26 cellular contexts compared by ENCODE assay signal in the genomic region with DNA sequence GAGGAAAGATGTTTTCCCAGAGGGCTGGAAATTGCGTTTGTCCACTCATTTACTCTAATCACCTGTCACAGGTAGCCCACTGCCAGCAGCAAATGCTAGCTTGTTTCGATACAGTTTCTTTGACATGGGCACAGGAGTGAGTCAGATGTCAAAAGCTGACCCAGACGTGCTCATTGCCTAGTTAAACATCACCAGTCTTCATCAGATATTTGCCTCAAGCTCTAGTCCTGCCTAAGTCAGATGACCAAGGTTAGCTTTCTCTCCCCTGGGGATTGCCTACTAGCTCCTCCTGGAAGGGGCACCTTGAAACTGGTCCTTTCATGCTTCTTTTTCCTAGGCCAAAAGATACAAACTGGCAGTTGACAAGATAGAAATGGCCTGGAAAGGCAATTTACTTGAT.
"Had no signal": no experiment of that assay in that cellular context is flagged by ENCODE, and none has a peak within 500 bp of the region (broad histone marks: within the 10 kb centered on the region; RNA-seq: fewer than 3 reads in every experiment).

No MANE protein-coding gene starts in this region.

- H3K4me2 ChIP-seq: neural progenitor cell, smooth muscle cell had no signal

- H2AFZ ChIP-seq: neural progenitor cell, parathyroid adenoma had no signal

- H3K27me3 ChIP-seq: neural progenitor cell, neutrophil, right atrium auricular region, right lobe of liver, tibial nerve, uterus had no signal

- H3K9ac ChIP-seq: neural progenitor cell, parathyroid adenoma had no signal

- H3K27ac ChIP-seq: left ventricle myocardium inferior, neural progenitor cell, neutrophil, parathyroid adenoma, psoas muscle, right atrium auricular region, right lobe of liver, tibial nerve, uterus had no signal

- H3K9me3 ChIP-seq: left ventricle myocardium inferior, neutrophil, psoas muscle, right atrium auricular region, right lobe of liver, tibial nerve, uterus had no signal

- ATAC-seq: left colon; natural killer cell; psoas muscle; stimulated activated memory B cell treated with anti-CD40 and anti-IgM and Interleukin-4, amounts not matched to agents 10 μg/mL and 1 μg/mL and 100 μg/mL, for 72 hours; stimulated activated naive CD8-positive, alpha-beta T cell treated with anti-CD3 and anti-CD28 coated beads, Interleukin-15, amount 100 ng/mL, for 72 hours had no signal

- H3K4me3 ChIP-seq: left ventricle myocardium inferior, lung, neural progenitor cell, psoas muscle, right atrium auricular region, right lobe of liver, smooth muscle cell, tibial nerve, uterus had no signal

- H3K79me2 ChIP-seq: parathyroid adenoma had no signal

- H3K36me3 ChIP-seq: neural progenitor cell, uterus had no signal

- H3K4me1 ChIP-seq: left ventricle myocardium inferior, neural progenitor cell, parathyroid adenoma, psoas muscle, right atrium auricular region, right lobe of liver, tibial nerve, uterus had no signal

- DNase-seq: islet precursor cell; left colon; left ventricle myocardium inferior; mesendoderm; naive B cell; natural killer cell; nephron progenitor cell; occipital lobe; psoas muscle; right lobe of liver; stimulated activated CD4-positive, alpha-beta T cell treated with anti-CD3 and anti-CD28 coated beads, Interleukin-1b, Interleukin-23, amount 100 ng/mL, for 48 hours; stimulated activated CD4-positive, alpha-beta T cell treated with anti-CD3 and anti-CD28 coated beads, Interleukin-2, amount 100 ng/mL, for 48 hours; stimulated activated CD4-positive, alpha-beta T cell treated with anti-CD3 and anti-CD28 coated beads, Interleukin-4, amount 100 ng/mL, for 4 hours; stimulated activated CD8-positive, alpha-beta memory T cell treated with anti-CD3 and anti-CD28 coated beads, Interleukin-4, amount 100 ng/mL, for 48 hours; stimulated activated naive CD4-positive, alpha-beta T cell treated with Interleukin-2 at 50 U/mL for 16 hours; stimulated activated naive CD8-positive, alpha-beta T cell treated with anti-CD3 and anti-CD28 coated beads, Interleukin-15, amount 100 ng/mL, for 72 hours; substantia nigra; uterus had no signal
